Comparison of ENCODE assay signal across 30 cellular contexts in genomic region chr1:199982606-199983005, GRCh38. TPM values are rescaled to one million over a fixed set of nuclear protein-coding genes. Genes with fewer than 3 reads are reported as not detected.
"Had no signal": no experiment of that assay in that cellular context is flagged by ENCODE, and none has a peak within 500 bp of the region (broad histone marks: within the 10 kb centered on the region; RNA-seq: fewer than 3 reads in every experiment).

No MANE protein-coding gene starts in this region.

- H3K4me1 ChIP-seq: SJCRH30 had no signal

- H3K27me3 ChIP-seq: SJCRH30 had no signal

- H3K4me1 Mint-ChIP-seq: activated CD4-positive, alpha-beta T cell treated with anti-CD3 and anti-CD28 coated beads for 36 hours; activated CD4-positive, alpha-beta T cell treated with anti-CD3 and anti-CD28 coated beads, Interleukin-2, amount 10 ng/mL, durations not matched to agents 7 days and 5 days; activated naive CD4-positive, alpha-beta T cell treated with anti-CD3 and anti-CD28 coated beads, Interleukin-2, amount 10 ng/mL, durations not matched to agents 7 days and 5 days; activated naive CD8-positive, alpha-beta T cell treated with anti-CD3 and anti-CD28 coated beads, Interleukin-2, amount 50 U/mL, for 24 hours; central memory CD8-positive, alpha-beta T cell had no signal

- DNase-seq: activated CD4-positive, alpha-beta memory T cell treated with anti-CD3 and anti-CD28 coated beads for 36 hours; activated CD4-positive, alpha-beta T cell treated with anti-CD3 and anti-CD28 coated beads for 36 hours; activated CD4-positive, alpha-beta T cell treated with anti-CD3 and anti-CD28 coated beads, Interleukin-2, amount 10 ng/mL, durations not matched to agents 7 days and 5 days; activated CD8-positive, alpha-beta memory T cell treated with anti-CD3 and anti-CD28 coated beads, Interleukin-2, amount 50 U/mL, for 4 hours; activated effector memory CD4-positive, alpha-beta T cell treated with Interleukin-2 at 50 U/mL for 16 hours; activated naive CD4-positive, alpha-beta T cell treated with anti-CD3 and anti-CD28 coated beads, Interleukin-2, amount 10 ng/mL, durations not matched to agents 7 days and 5 days; activated naive CD8-positive, alpha-beta T cell treated with anti-CD3 and anti-CD28 coated beads, Interleukin-2, amount 50 U/mL, for 24 hours; activated T-cell treated with anti-CD3 and anti-CD28 coated beads for 4 hours; activated T-cell treated with anti-CD3 and anti-CD28 coated beads, Interleukin-2, amount 50 U/mL, for 4 hours; anterior cingulate cortex; NCI-H1092 treated with DMSO at 0.1 percent for 48 hours; NCI-H1417; NCI-H146; NCI-H187 treated with DMSO at 0.1 percent for 48 hours; NCI-H2081; NCI-H2171 treated with DMSO at 0.1 percent for 48 hours; NCI-H2227 treated with DMSO at 0.1 percent for 48 hours; NCI-H446; NCI-H510A treated with DMSO at 0.1 percent for 48 hours; SHP77; SJCRH30 had no signal

- H3K27me3 Mint-ChIP-seq: activated CD4-positive, alpha-beta T cell treated with anti-CD3 and anti-CD28 coated beads for 36 hours; activated naive CD8-positive, alpha-beta T cell; central memory CD8-positive, alpha-beta T cell had no signal

- H3K9me3 Mint-ChIP-seq: activated CD4-positive, alpha-beta memory T cell treated with anti-CD3 and anti-CD28 coated beads for 36 hours; activated CD4-positive, alpha-beta T cell treated with anti-CD3 and anti-CD28 coated beads, Interleukin-2, amount 10 ng/mL, durations not matched to agents 7 days and 5 days; activated naive CD4-positive, alpha-beta T cell treated with anti-CD3 and anti-CD28 coated beads, Interleukin-2, amount 10 ng/mL, durations not matched to agents 7 days and 5 days; activated naive CD8-positive, alpha-beta T cell treated with anti-CD3 and anti-CD28 coated beads, Interleukin-2, amount 50 U/mL, for 24 hours; activated T-cell treated with anti-CD3 and anti-CD28 coated beads, Interleukin-2, amount 50 U/mL, for 4 hours; brain; central memory CD8-positive, alpha-beta T cell; T-helper 1 cell treated with Interleukin-12 subunit alpha and Interleukin-12 subunit beta and Interleukin-4 antibody, amounts not matched to agents 30 μg/mL and 1 μg/mL, for 36 hours; T-helper 2 cell treated with Interferon-gamma antibody and Interleukin-4, amounts not matched to agents 5 μg/mL and 100 μg/mL, for 36 hours; WTC11 had no signal

- ATAC-seq: activated CD4-positive, alpha-beta T cell treated with anti-CD3 and anti-CD28 coated beads for 36 hours; activated CD4-positive, CD25-positive, alpha-beta regulatory T cell treated with anti-CD3 and anti-CD28 coated beads, Interleukin-2, amount 50 U/mL, for 24 hours; activated naive CD8-positive, alpha-beta T cell treated with anti-CD3 and anti-CD28 coated beads, Interleukin-2, amount 50 U/mL, for 24 hours; activated T-cell treated with anti-CD3 and anti-CD28 coated beads, Interleukin-2, amount 50 U/mL, for 4 hours; WTC11 had no signal

- H3K27ac ChIP-seq: SJCRH30, SK-N-MC had no signal

- H3K9me3 ChIP-seq: SJCRH30 had no signal

- H3K36me3 Mint-ChIP-seq: activated CD4-positive, alpha-beta memory T cell treated with anti-CD3 and anti-CD28 coated beads for 36 hours; activated naive CD4-positive, alpha-beta T cell treated with anti-CD3 and anti-CD28 coated beads, Interleukin-2, amount 10 ng/mL, durations not matched to agents 7 days and 5 days; activated naive CD8-positive, alpha-beta T cell; brain; WTC11 had no signal

- H3K27ac Mint-ChIP-seq: activated CD4-positive, alpha-beta memory T cell treated with anti-CD3 and anti-CD28 coated beads for 36 hours; activated CD4-positive, alpha-beta T cell treated with anti-CD3 and anti-CD28 coated beads for 36 hours; activated CD4-positive, alpha-beta T cell treated with anti-CD3 and anti-CD28 coated beads, Interleukin-2, amount 10 ng/mL, durations not matched to agents 7 days and 5 days; activated naive CD4-positive, alpha-beta T cell treated with anti-CD3 and anti-CD28 coated beads, Interleukin-2, amount 10 ng/mL, durations not matched to agents 7 days and 5 days; activated naive CD8-positive, alpha-beta T cell; activated naive CD8-positive, alpha-beta T cell treated with anti-CD3 and anti-CD28 coated beads, Interleukin-2, amount 50 U/mL, for 24 hours; brain; T-helper 1 cell treated with Interleukin-12 subunit alpha and Interleukin-12 subunit beta and Interleukin-4 antibody, amounts not matched to agents 30 μg/mL and 1 μg/mL, for 36 hours; T-helper 2 cell treated with Interferon-gamma antibody and Interleukin-4, amounts not matched to agents 5 μg/mL and 100 μg/mL, for 36 hours; WTC11 had no signal

- H3K36me3 ChIP-seq: SJCRH30 had no signal

- H3K4me3 Mint-ChIP-seq: activated CD4-positive, alpha-beta memory T cell treated with anti-CD3 and anti-CD28 coated beads for 36 hours; activated CD4-positive, alpha-beta T cell treated with anti-CD3 and anti-CD28 coated beads for 36 hours; activated CD4-positive, alpha-beta T cell treated with anti-CD3 and anti-CD28 coated beads, Interleukin-2, amount 10 ng/mL, durations not matched to agents 7 days and 5 days; activated naive CD4-positive, alpha-beta T cell treated with anti-CD3 and anti-CD28 coated beads, Interleukin-2, amount 10 ng/mL, durations not matched to agents 7 days and 5 days; activated naive CD8-positive, alpha-beta T cell; activated naive CD8-positive, alpha-beta T cell treated with anti-CD3 and anti-CD28 coated beads, Interleukin-2, amount 50 U/mL, for 24 hours; activated T-cell treated with anti-CD3 and anti-CD28 coated beads, Interleukin-2, amount 50 U/mL, for 4 hours; brain; central memory CD8-positive, alpha-beta T cell; T-helper 1 cell treated with Interleukin-12 subunit alpha and Interleukin-12 subunit beta and Interleukin-4 antibody, amounts not matched to agents 30 μg/mL and 1 μg/mL, for 36 hours; T-helper 2 cell treated with Interferon-gamma antibody and Interleukin-4, amounts not matched to agents 5 μg/mL and 100 μg/mL, for 36 hours; WTC11 had no signal

- H3K4me3 ChIP-seq: SJCRH30, SK-N-MC had no signal

RNA-seq across cellular contexts. Expression of gene NR5A2, which starts 44.9 kb away (rescaled TPM):
- total RNA-seq: activated CD4-positive, alpha-beta memory T cell treated with anti-CD3 and anti-CD28 coated beads for 36 hours; activated CD4-positive, alpha-beta T cell treated with anti-CD3 and anti-CD28 coated beads for 36 hours; activated CD4-positive, alpha-beta T cell treated with anti-CD3 and anti-CD28 coated beads, Interleukin-2, amount 10 ng/mL, durations not matched to agents 7 days and 5 days; bronchial epithelial cell had no signal
